Comparison of ENCODE assay signal across 34 cellular contexts in genomic region chr2:220696280-220696669, GRCh38.
"Had no signal": no experiment of that assay in that cellular context is flagged by ENCODE, and none has a peak within 500 bp of the region (broad histone marks: within the 10 kb centered on the region; RNA-seq: fewer than 3 reads in every experiment).

No MANE protein-coding gene starts in this region.

- DNase-seq: activated CD4-positive, alpha-beta memory T cell treated with anti-CD3 and anti-CD28 coated beads for 36 hours; activated CD4-positive, alpha-beta T cell treated with anti-CD3 and anti-CD28 coated beads for 36 hours; activated CD4-positive, alpha-beta T cell treated with anti-CD3 and anti-CD28 coated beads, Interleukin-2, amount 10 ng/mL, durations not matched to agents 24 days and 14 days; activated CD4-positive, CD25-positive, alpha-beta regulatory T cell; activated CD4-positive, CD25-positive, alpha-beta regulatory T cell treated with anti-CD3 and anti-CD28 coated beads, Interleukin-2, amount 50 U/mL, for 72 hours; activated CD8-positive, alpha-beta memory T cell treated with anti-CD3 and anti-CD28 coated beads, Interleukin-2, amount 10 ng/mL, durations not matched to agents 7 days and 5 days; activated CD8-positive, alpha-beta memory T cell treated with anti-CD3 and anti-CD28 coated beads, Interleukin-2, amount 50 U/mL, for 4 hours; activated CD8-positive, alpha-beta T cell treated with anti-CD3 and anti-CD28 coated beads, Interleukin-2, amount 10 ng/mL, durations not matched to agents 7 days and 5 days; activated effector memory CD4-positive, alpha-beta T cell treated with anti-CD3 and anti-CD28 coated beads, Interleukin-2, amount 50 U/mL, for 16 hours; activated naive CD4-positive, alpha-beta T cell treated with anti-CD3 and anti-CD28 coated beads for 36 hours; activated naive CD8-positive, alpha-beta T cell treated with anti-CD3 and anti-CD28 coated beads for 36 hours; activated naive CD8-positive, alpha-beta T cell treated with anti-CD3 and anti-CD28 coated beads, Interleukin-2, amount 50 U/mL, for 24 hours; activated T-cell treated with anti-CD3 and anti-CD28 coated beads, Interleukin-2, amount 50 U/mL, for 1 hour; activated T-cell treated with anti-CD3 and anti-CD28 coated beads, Interleukin-2, amount 50 U/mL, for 48 hours; adrenal gland; amygdala; aorta; dorsolateral prefrontal cortex; effector memory CD4-positive, alpha-beta T cell; endodermal cell; foreskin fibroblast; heart left ventricle; T-helper 1 cell; T-helper 17 cell had no signal

- H3K4me1 Mint-ChIP-seq: activated CD4-positive, alpha-beta T cell treated with anti-CD3 and anti-CD28 coated beads for 36 hours; activated CD4-positive, alpha-beta T cell treated with anti-CD3 and anti-CD28 coated beads, Interleukin-2, amount 10 ng/mL, durations not matched to agents 24 days and 14 days; activated CD8-positive, alpha-beta memory T cell treated with anti-CD3 and anti-CD28 coated beads, Interleukin-2, amount 10 ng/mL, durations not matched to agents 7 days and 5 days; activated naive CD4-positive, alpha-beta T cell treated with anti-CD3 and anti-CD28 coated beads, Interleukin-2, amount 50 U/mL, for 24 hours; activated naive CD8-positive, alpha-beta T cell treated with anti-CD3 and anti-CD28 coated beads for 36 hours; activated naive CD8-positive, alpha-beta T cell treated with anti-CD3 and anti-CD28 coated beads, Interleukin-2, amount 50 U/mL, for 24 hours; brain; central memory CD8-positive, alpha-beta T cell; endodermal cell; T-helper 17 cell had no signal

- H3K27ac Mint-ChIP-seq: activated CD4-positive, alpha-beta memory T cell treated with anti-CD3 and anti-CD28 coated beads for 36 hours; activated CD4-positive, alpha-beta T cell treated with anti-CD3 and anti-CD28 coated beads for 36 hours; activated CD4-positive, alpha-beta T cell treated with anti-CD3 and anti-CD28 coated beads, Interleukin-2, amount 10 ng/mL, durations not matched to agents 24 days and 14 days; activated CD8-positive, alpha-beta memory T cell treated with anti-CD3 and anti-CD28 coated beads, Interleukin-2, amount 10 ng/mL, durations not matched to agents 7 days and 5 days; activated CD8-positive, alpha-beta T cell treated with anti-CD3 and anti-CD28 coated beads, Interleukin-2, amount 10 ng/mL, durations not matched to agents 7 days and 5 days; activated naive CD4-positive, alpha-beta T cell treated with anti-CD3 and anti-CD28 coated beads for 36 hours; activated naive CD4-positive, alpha-beta T cell treated with anti-CD3 and anti-CD28 coated beads, Interleukin-2, amount 50 U/mL, for 24 hours; activated naive CD8-positive, alpha-beta T cell treated with anti-CD3 and anti-CD28 coated beads for 36 hours; activated naive CD8-positive, alpha-beta T cell treated with anti-CD3 and anti-CD28 coated beads, Interleukin-2, amount 50 U/mL, for 24 hours; activated T-helper 1 cell treated with anti-CD3 and anti-CD28 coated beads, Interleukin-12 subunit alpha, Interleukin-12 subunit beta, Interleukin-2, Interleukin-4 antibody, amounts not matched to agents 30 ng/mL and 10 ng/mL and 1 ng/mL, durations not matched to agents 14 hours and 24 hours and 36 hours; activated T-helper 2 cell treated with anti-CD3 and anti-CD28 coated beads, Interferon-gamma antibody, Interleukin-2, Interleukin-4, amounts not matched to agents 10 μg/mL and 5 μg/mL and 100 μg/mL, durations not matched to agents 14 hours and 24 hours and 36 hours; brain; dendritic cell treated with granulocyte-macrophage colony-stimulating factor and Interleukin-4, amounts not matched to agents 40 ng/mL and 50 ng/mL, for 4 days; endodermal cell; T-helper 17 cell had no signal

- FAIRE-seq: frontal cortex had no signal

- H3K36me3 ChIP-seq: adrenal gland, breast epithelium, heart left ventricle had no signal

- H3K9me3 ChIP-seq: adrenal gland had no signal

- ATAC-seq: activated CD4-positive, alpha-beta T cell treated with anti-CD3 and anti-CD28 coated beads for 36 hours; activated CD8-positive, alpha-beta memory T cell treated with anti-CD3 and anti-CD28 coated beads, Interleukin-2, amount 10 ng/mL, durations not matched to agents 7 days and 5 days; activated CD8-positive, alpha-beta T cell treated with anti-CD3 and anti-CD28 coated beads, Interleukin-2, amount 10 ng/mL, durations not matched to agents 7 days and 5 days; activated naive CD8-positive, alpha-beta T cell treated with anti-CD3 and anti-CD28 coated beads, Interleukin-2, amount 50 U/mL, for 24 hours; esophagus mucosa; T-helper 17 cell had no signal

- H3K27ac ChIP-seq: adrenal gland, breast epithelium, coronary artery, dorsolateral prefrontal cortex had no signal

- H3K27me3 ChIP-seq: adrenal gland, breast epithelium, dorsolateral prefrontal cortex, heart left ventricle had no signal

- H3K27me3 Mint-ChIP-seq: activated CD4-positive, alpha-beta T cell treated with anti-CD3 and anti-CD28 coated beads, Interleukin-2, amount 10 ng/mL, durations not matched to agents 24 days and 14 days; activated CD8-positive, alpha-beta memory T cell treated with anti-CD3 and anti-CD28 coated beads, Interleukin-2, amount 10 ng/mL, durations not matched to agents 7 days and 5 days; activated naive CD8-positive, alpha-beta T cell treated with anti-CD3 and anti-CD28 coated beads for 36 hours; brain; dendritic cell treated with granulocyte-macrophage colony-stimulating factor and Interleukin-4, amounts not matched to agents 40 ng/mL and 50 ng/mL, for 4 days had no signal

- H3K36me3 Mint-ChIP-seq: activated CD4-positive, alpha-beta memory T cell treated with anti-CD3 and anti-CD28 coated beads for 36 hours; activated CD8-positive, alpha-beta memory T cell treated with anti-CD3 and anti-CD28 coated beads, Interleukin-2, amount 10 ng/mL, durations not matched to agents 7 days and 5 days; activated naive CD4-positive, alpha-beta T cell treated with anti-CD3 and anti-CD28 coated beads, Interleukin-2, amount 50 U/mL, for 24 hours; activated naive CD8-positive, alpha-beta T cell treated with anti-CD3 and anti-CD28 coated beads for 36 hours had no signal

- H3K4me3 ChIP-seq: adrenal gland, breast epithelium, coronary artery, dorsolateral prefrontal cortex, heart left ventricle had no signal

- H3K4me1 ChIP-seq: adrenal gland, breast epithelium had no signal

- H3K4me3 Mint-ChIP-seq: activated CD4-positive, alpha-beta memory T cell treated with anti-CD3 and anti-CD28 coated beads for 36 hours; activated CD4-positive, alpha-beta T cell treated with anti-CD3 and anti-CD28 coated beads for 36 hours; activated CD4-positive, alpha-beta T cell treated with anti-CD3 and anti-CD28 coated beads, Interleukin-2, amount 10 ng/mL, durations not matched to agents 24 days and 14 days; activated CD8-positive, alpha-beta memory T cell treated with anti-CD3 and anti-CD28 coated beads, Interleukin-2, amount 10 ng/mL, durations not matched to agents 7 days and 5 days; activated CD8-positive, alpha-beta T cell treated with anti-CD3 and anti-CD28 coated beads, Interleukin-2, amount 10 ng/mL, durations not matched to agents 7 days and 5 days; activated naive CD4-positive, alpha-beta T cell treated with anti-CD3 and anti-CD28 coated beads for 36 hours; activated naive CD4-positive, alpha-beta T cell treated with anti-CD3 and anti-CD28 coated beads, Interleukin-2, amount 50 U/mL, for 24 hours; activated naive CD8-positive, alpha-beta T cell treated with anti-CD3 and anti-CD28 coated beads for 36 hours; activated naive CD8-positive, alpha-beta T cell treated with anti-CD3 and anti-CD28 coated beads, Interleukin-2, amount 50 U/mL, for 24 hours; activated T-helper 1 cell treated with anti-CD3 and anti-CD28 coated beads, Interleukin-12 subunit alpha, Interleukin-12 subunit beta, Interleukin-2, Interleukin-4 antibody, amounts not matched to agents 30 ng/mL and 10 ng/mL and 1 ng/mL, durations not matched to agents 14 hours and 24 hours and 36 hours; central memory CD8-positive, alpha-beta T cell; dendritic cell treated with granulocyte-macrophage colony-stimulating factor and Interleukin-4, amounts not matched to agents 40 ng/mL and 50 ng/mL, for 4 days; endodermal cell; T-helper 17 cell had no signal
